Comparison of ENCODE assay signal across 8 cellular contexts in the genomic region with DNA sequence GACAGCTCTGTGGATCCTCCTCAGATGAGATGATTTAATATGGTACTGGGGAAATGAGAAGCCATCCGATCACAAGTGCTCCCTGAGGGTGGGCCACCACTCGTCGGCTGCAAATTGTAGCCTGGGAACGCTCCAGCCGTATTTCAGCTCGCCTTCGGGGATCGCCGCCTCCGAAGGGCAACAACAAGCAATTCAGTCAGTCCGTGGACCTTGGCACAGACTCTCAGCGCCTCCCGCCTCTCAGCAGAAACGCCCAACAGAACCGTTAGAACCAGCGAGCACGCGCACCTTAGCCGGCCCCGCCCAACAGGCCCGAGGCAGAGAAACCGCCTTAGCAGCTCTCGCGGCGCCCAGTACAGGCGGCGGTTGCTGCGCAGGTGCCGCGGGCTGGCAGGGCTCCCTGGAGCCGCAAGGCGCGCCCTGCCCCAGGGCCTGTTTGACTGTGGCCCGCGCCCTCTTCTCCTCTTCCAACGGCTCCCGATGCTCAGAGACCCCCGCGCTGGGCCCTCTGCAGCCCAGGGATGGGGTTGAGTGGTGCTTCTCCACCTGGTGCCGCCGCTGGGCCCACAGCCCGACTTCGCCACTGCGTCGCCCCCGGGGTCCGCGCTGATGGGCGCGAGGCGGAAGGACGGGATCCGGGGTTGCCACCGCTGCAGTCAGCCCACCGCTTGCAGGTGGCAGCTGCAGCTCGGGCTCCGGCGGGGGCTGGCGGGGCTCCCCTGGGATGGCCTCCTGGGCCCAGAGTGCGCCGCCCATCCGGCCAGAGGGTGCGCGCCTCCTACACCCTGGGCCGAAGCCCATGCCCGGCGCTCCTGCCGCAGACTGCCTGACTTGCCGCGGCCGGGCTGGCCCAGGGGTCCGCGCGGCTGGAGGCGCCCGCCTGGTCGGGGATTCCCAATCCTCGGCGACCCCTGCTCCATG.
A peak's percentile ranks its signal among the peaks of the same experiment; 100 is the strongest.
DNase-seq lines count a peak whose midpoint lies in the region; ATAC-seq and TF ChIP-seq lines count a peak whose summit lies in the region.
"Not testable (repeated sequence)": the region's sequence is repeated elsewhere in the genome, so short reads cannot be mapped to it uniquely, and the experiment has no call there.

No MANE protein-coding gene starts in this region.

- H3K9me3 Mint-ChIP-seq in chondrocyte (ENCODE audit: low read depth); stimulated activated naive CD8-positive, alpha-beta T cell treated with anti-CD3 and anti-CD28 coated beads, Interleukin-15, amount 100 ng/mL, for 72 hours: not testable (repeated sequence)

- H3K9me3 ChIP-seq in Karpas-422 (ENCODE audit: low read length); iPS-20b (ENCODE audit: insufficient read depth, low read depth, low read length): not testable (repeated sequence)

- peak overlapping the region; percentile 64 for H3K4me3 Mint-ChIP-seq in chondrocyte (ENCODE audit: unreplicated experiment)
- peak overlapping the region; percentile 75 to 81 for H3K4me3 Mint-ChIP-seq in stimulated activated naive CD8-positive, alpha-beta T cell treated with anti-CD3 and anti-CD28 coated beads, Interleukin-15, amount 100 ng/mL, for 72 hours

- H3K27me3 ChIP-seq in Karpas-422 (ENCODE audit: low read length), result not testable (repeated sequence)
- peaks cover 43% of the 10 kb centered on the region for H3K27me3 ChIP-seq in iPS-20b (ENCODE audit: insufficient read depth, low read length)

- not testable (repeated sequence) for H3K36me3 Mint-ChIP-seq in chondrocyte (ENCODE audit: low read depth)

- H3K9me2 ChIP-seq in Karpas-422 (replicated peaks; ENCODE audit: insufficient read depth, low read length), result not testable (repeated sequence)

- peak overlapping the region; percentile 81 for H2AFZ ChIP-seq in Karpas-422 (ENCODE audit: low read length)

- peak overlapping the region; percentile 61 for H3K9ac ChIP-seq in Karpas-422 (ENCODE audit: low read length)
- H3K9ac ChIP-seq in iPS-20b (ENCODE audit: low read depth, low read length), result not testable (repeated sequence)

- H4K20me1 ChIP-seq in Karpas-422 (ENCODE audit: insufficient read depth, low read depth, low read length), result not testable (repeated sequence)

- H3K4me3 ChIP-seq in Karpas-422 (ENCODE audit: low read length) (peak overlapping the region; percentile 63), iPS-20b (ENCODE audit: low read length) (peak overlapping the region; percentile 54; the same call in 1 of the 2 replicates)

- peaks cover 11% of the 10 kb centered on the region for H3K4me1 ChIP-seq in Karpas-422 (ENCODE audit: low read length)
- H3K4me1 ChIP-seq in iPS-20b (ENCODE audit: insufficient read depth, low read length), result not testable (repeated sequence)

- peak; percentile 92 for ATAC-seq in stimulated activated naive CD8-positive, alpha-beta T cell treated with anti-CD3 and anti-CD28 coated beads, Interleukin-15, amount 100 ng/mL, for 72 hours

- H3K27me3 Mint-ChIP-seq in chondrocyte (ENCODE audit: low read depth), result peaks cover 49% of the 10 kb centered on the region
- peaks cover 65% of the 10 kb centered on the region for H3K27me3 Mint-ChIP-seq in stimulated activated naive CD8-positive, alpha-beta T cell treated with anti-CD3 and anti-CD28 coated beads, Interleukin-15, amount 100 ng/mL, for 72 hours

- not testable (repeated sequence) for H3K79me2 ChIP-seq in Karpas-422 (ENCODE audit: low read length)

- H3K36me3 ChIP-seq in Karpas-422 (ENCODE audit: insufficient read depth, low read length); iPS-20b (ENCODE audit: insufficient read depth, low read depth, low read length): not testable (repeated sequence)

- not testable (repeated sequence) for TF ChIP-seq CTCF in chondrocyte (IDR thresholded peaks at IDR 0.05)

- DNase-seq in DMS153 treated with DMSO at 0.1 percent for 48 hours (lab: John Stamatoyannopoulos, UW; ENCODE audit: unreplicated experiment) (peak; percentile 23), Karpas-422 (peak; percentile 80), NCI-H748 treated with DMSO at 0.1 percent for 48 hours (lab: John Stamatoyannopoulos, UW) (peak; percentile 61), activated T-cell treated with anti-CD3 and anti-CD28 coated beads for 1 hour (ENCODE audit: low read depth) (peak; percentile 28), posterior cingulate gyrus (peak; percentile 26 to 93 (median 50))
- DNase-seq in chondrocyte (ENCODE audit: low spot score), result not testable (repeated sequence)
- peak; percentile 44 to 55 for DNase-seq in stimulated activated naive CD8-positive, alpha-beta T cell treated with anti-CD3 and anti-CD28 coated beads, Interleukin-15, amount 100 ng/mL, for 72 hours

- H3K27ac ChIP-seq in Karpas-422 (ENCODE audit: low read length); iPS-20b (ENCODE audit: low read length): not testable (repeated sequence)

- not testable (repeated sequence) for H3K4me1 Mint-ChIP-seq in chondrocyte (ENCODE audit: low read depth); stimulated activated naive CD8-positive, alpha-beta T cell treated with anti-CD3 and anti-CD28 coated beads, Interleukin-15, amount 100 ng/mL, for 72 hours

- H3K4me2 ChIP-seq in Karpas-422 (ENCODE audit: low read depth, low read length, poor library complexity, severe bottlenecking), result peak overlapping the region; percentile 73

- H3K27ac Mint-ChIP-seq in chondrocyte (ENCODE audit: unreplicated experiment); stimulated activated naive CD8-positive, alpha-beta T cell treated with anti-CD3 and anti-CD28 coated beads, Interleukin-15, amount 100 ng/mL, for 72 hours: not testable (repeated sequence)

- intact Hi-C loops in posterior cingulate gyrus (cut with DNase I), result loop anchor here (10.0 kb wide), 1 partner anchor 237 kb away; no protein-coding TSS in a partner anchor
